Comparison of ENCODE assay signal across 8 cellular contexts in the genomic region with DNA sequence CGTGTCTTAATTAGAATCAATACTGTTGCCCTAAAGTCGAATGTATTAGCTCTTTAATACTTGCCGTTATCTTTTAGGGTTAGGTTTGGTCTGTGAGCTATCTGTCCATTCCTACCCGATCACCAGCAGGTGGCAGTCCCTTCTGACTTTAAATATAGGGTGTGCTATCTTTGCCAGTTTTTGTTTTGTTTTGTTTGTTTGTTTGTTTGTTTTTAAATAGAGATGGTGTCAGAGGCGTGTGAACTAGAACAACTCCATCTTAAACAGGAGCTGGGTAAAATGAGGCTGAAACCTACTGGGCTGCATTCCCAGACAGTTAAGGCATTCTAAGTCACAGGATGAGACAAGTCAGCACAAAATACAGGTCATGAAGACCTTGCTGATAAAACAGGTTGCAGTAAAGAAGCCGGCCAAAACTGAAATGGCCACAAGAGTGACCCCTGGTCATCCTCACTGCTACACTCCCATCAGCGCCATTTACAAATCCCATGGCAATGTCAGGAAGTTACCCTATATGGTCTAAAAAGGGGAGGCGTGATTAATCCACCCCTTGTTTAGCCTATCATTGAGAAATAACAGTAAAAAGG. TPM values are rescaled to one million over a fixed set of nuclear protein-coding genes. Genes with fewer than 3 reads are reported as not detected.
DNase-seq lines count a peak whose midpoint lies in the region; ATAC-seq, FAIRE-seq and TF ChIP-seq lines count a peak whose summit lies in the region.

No MANE protein-coding gene starts in this region.

- H3K27ac ChIP-seq in mammary epithelial cell (ENCODE audit: insufficient read depth, low read depth, low read length), result peak overlapping the region; percentile 31
- H3K27ac ChIP-seq in smooth muscle cell (ENCODE audit: low read depth), result peak overlapping the region; percentile 98

- H3K9ac ChIP-seq in Loucy (ENCODE audit: low read depth, low read length, poor library complexity, severe bottlenecking) (peak overlapping the region; percentile 96), mammary epithelial cell (ENCODE audit: insufficient read depth, low read length) (peak overlapping the region; percentile 76), smooth muscle cell (ENCODE audit: low read depth) (peak overlapping the region; percentile 97)

- peaks cover 3% of the 10 kb centered on the region for H3K36me3 ChIP-seq in Loucy (ENCODE audit: insufficient read depth, low read length)
- H3K36me3 ChIP-seq in mammary epithelial cell (ENCODE audit: insufficient read depth, low read length), result no peaks in the 10 kb centered on the region
- H3K36me3 ChIP-seq in smooth muscle cell (ENCODE audit: low read depth), result peaks cover 5% of the 10 kb centered on the region

- peak; percentile 76 for FAIRE-seq in GM12892 (lab: Jason Lieb, UNC)

- peak; percentile 74 for DNase-seq in ACHN
- DNase-seq in GM12892 (ENCODE audit: insufficient read length), result peak; percentile 35
- DNase-seq in mammary epithelial cell, result peak; percentile 51
- peak; percentile 76 for DNase-seq in inferior parietal cortex (ENCODE audit: extremely low spot score)
- DNase-seq in smooth muscle cell (lab: John Stamatoyannopoulos, UW; ENCODE audit: unreplicated experiment), result no peak

- H3K27me3 ChIP-seq in Loucy (ENCODE audit: insufficient read depth, low read length, poor library complexity, severe bottlenecking), result no peaks in the 10 kb centered on the region
- H3K27me3 ChIP-seq in mammary epithelial cell (ENCODE audit: insufficient read depth, low read length), result no peaks in the 10 kb centered on the region
- H3K27me3 ChIP-seq in smooth muscle cell (ENCODE audit: low read depth), result no peaks in the 10 kb centered on the region

- BruUV-seq in mammary epithelial cell (replicated peaks; lab: Mats Ljungman, UMichigan), result no TSS peak

- in situ Hi-C loops in ACHN (cut with HindIII; ENCODE audit: low pct_ligation_motif_present, low pct_unique_long_range_greater_than_20kb, low sequenced_read_pairs) (no loop called here), mammary epithelial cell (cut with MboI; ENCODE audit: low sequenced_read_pairs in 2 of 2) (no loop called here)

- H2AFZ ChIP-seq in Loucy (ENCODE audit: low read length), result no peak overlapping the region
- peak overlapping the region; percentile 93 for H2AFZ ChIP-seq in mammary epithelial cell (ENCODE audit: low read depth, low read length)
- H2AFZ ChIP-seq in smooth muscle cell (ENCODE audit: low read depth), result no peak overlapping the region

- peaks cover 29% of the 10 kb centered on the region for H3K4me1 Mint-ChIP-seq in T-helper 1 cell treated with Interleukin-12 subunit alpha and Interleukin-12 subunit beta and Interleukin-4 antibody, amounts not matched to agents 30 μg/mL and 1 μg/mL, for 36 hours (ENCODE audit: low read depth)

- WGBS in mammary epithelial cell (ENCODE audit: low coverage, missing lambda C conversion rate), result 11% methylated on average over 8 of the region's 8 CpGs
- 24% methylated on average over 8 of the region's 8 CpGs for WGBS in smooth muscle cell (ENCODE audit: low lambda C conversion rate)

- CTCF ChIA-PET in mammary epithelial cell (lab: Charles Lee; ENCODE audit: low non-redundant PET), result interaction anchor here (0.5 to 1.2 kb wide), 7 partner anchors 21 to 263 kb away, joined by 3 to 16 read pairs (median 7); a partner anchor contains a TSS

- H3K36me3 Mint-ChIP-seq in T-helper 1 cell treated with Interleukin-12 subunit alpha and Interleukin-12 subunit beta and Interleukin-4 antibody, amounts not matched to agents 30 μg/mL and 1 μg/mL, for 36 hours (ENCODE audit: low read depth), result peaks cover 11% of the 10 kb centered on the region

- TF ChIP-seq CTCF in Loucy (conservative IDR thresholded peaks at IDR 0.05; ENCODE audit: low read length), result peak; percentile 75
- peak; percentile 65 to 72 for TF ChIP-seq CTCF in mammary epithelial cell (conservative IDR thresholded peaks at IDR 0.05 in 1 of 2, IDR thresholded peaks at IDR 0.05 in 1 of 2; ENCODE audit: extremely low read depth in 1 of 2, insufficient read depth in 1 of 2, low read depth in 1 of 2, low read length in 2 of 2)
- peak; percentile 57 for TF ChIP-seq CTCF in smooth muscle cell (IDR thresholded peaks at IDR 0.05; ENCODE audit: borderline replicate concordance, insufficient read depth, poor library complexity, severe bottlenecking)

- no peaks in the 10 kb centered on the region for H3K27me3 Mint-ChIP-seq in T-helper 1 cell treated with Interleukin-12 subunit alpha and Interleukin-12 subunit beta and Interleukin-4 antibody, amounts not matched to agents 30 μg/mL and 1 μg/mL, for 36 hours (ENCODE audit: low read depth)

- intact Hi-C loops in mammary epithelial cell (cut with micrococcal nuclease), result loop anchor here (1.0 to 10.0 kb wide), 6 partner anchors 21 to 579 kb away; partner anchors contain the start of gene CELA1

- peak overlapping the region; percentile 87 for H3K4me2 ChIP-seq in Loucy (ENCODE audit: low read depth, low read length, poor library complexity, severe bottlenecking)
- H3K4me2 ChIP-seq in mammary epithelial cell (ENCODE audit: insufficient read depth, low read depth, low read length), result peak overlapping the region; percentile 88
- peak overlapping the region; percentile 88 for H3K4me2 ChIP-seq in smooth muscle cell

- dilution Hi-C loops in mammary epithelial cell (cut with HindIII; ENCODE audit: low sequenced_read_pairs), result no loop called here

- no peaks in the 10 kb centered on the region for H3K9me3 Mint-ChIP-seq in T-helper 1 cell treated with Interleukin-12 subunit alpha and Interleukin-12 subunit beta and Interleukin-4 antibody, amounts not matched to agents 30 μg/mL and 1 μg/mL, for 36 hours

- H3F3A ChIP-seq in Loucy (ENCODE audit: low read depth) (no peaks in the 10 kb centered on the region), smooth muscle cell (ENCODE audit: low read depth) (no peaks in the 10 kb centered on the region)

- peaks cover 42% of the 10 kb centered on the region for H3K4me1 ChIP-seq in Loucy (ENCODE audit: insufficient read depth, low read length, poor library complexity, severe bottlenecking)
- peaks cover 6% of the 10 kb centered on the region for H3K4me1 ChIP-seq in mammary epithelial cell (ENCODE audit: insufficient read depth, low read length)
- H3K4me1 ChIP-seq in smooth muscle cell (ENCODE audit: low read depth), result peaks cover 7% of the 10 kb centered on the region

- no peaks in the 10 kb centered on the region for H3K9me3 ChIP-seq in Loucy (ENCODE audit: insufficient read depth, low read depth, low read length)
- no peaks in the 10 kb centered on the region for H3K9me3 ChIP-seq in mammary epithelial cell (replicated peaks; ENCODE audit: insufficient read depth, low read length)
- no peaks in the 10 kb centered on the region for H3K9me3 ChIP-seq in smooth muscle cell (replicated peaks; ENCODE audit: low read depth)

- ATAC-seq in GM21619 (IDR thresholded peaks at IDR 0.05; ENCODE audit: unreplicated experiment), result no peak

- H3K4me3 ChIP-seq in Loucy (ENCODE audit: low read length, poor library complexity, severe bottlenecking) (peak overlapping the region; percentile 82), mammary epithelial cell (replicated peaks in 1 of 3; ENCODE audit: insufficient read depth in 1 of 3, low read depth in 2 of 3, low read length in 3 of 3) (peak overlapping the region; percentile 82 to 90 (median 83)), smooth muscle cell (peak overlapping the region; percentile 85)

- H3K9me2 ChIP-seq in Loucy (replicated peaks; ENCODE audit: low read depth, low read length), result no peaks in the 10 kb centered on the region

- H3K27ac Mint-ChIP-seq in T-helper 1 cell treated with Interleukin-12 subunit alpha and Interleukin-12 subunit beta and Interleukin-4 antibody, amounts not matched to agents 30 μg/mL and 1 μg/mL, for 36 hours, result peak overlapping the region; percentile 98

- TF ChIP-seq POLR2A in GM12892 (IDR thresholded peaks at IDR 0.05; ENCODE audit: low read depth, low read length), result no peak

- H3K4me3 Mint-ChIP-seq in T-helper 1 cell treated with Interleukin-12 subunit alpha and Interleukin-12 subunit beta and Interleukin-4 antibody, amounts not matched to agents 30 μg/mL and 1 μg/mL, for 36 hours, result peak overlapping the region; percentile 86

- H4K20me1 ChIP-seq in Loucy (ENCODE audit: insufficient read depth, low read length, poor library complexity, severe bottlenecking) (peaks cover 27% of the 10 kb centered on the region), mammary epithelial cell (ENCODE audit: insufficient read depth, low read length) (no peaks in the 10 kb centered on the region), smooth muscle cell (ENCODE audit: low read depth) (peaks cover 44% of the 10 kb centered on the region)

- peaks cover 78% of the 10 kb centered on the region for H3K79me2 ChIP-seq in Loucy (ENCODE audit: insufficient read depth, low read length)
- peaks cover 58% of the 10 kb centered on the region for H3K79me2 ChIP-seq in mammary epithelial cell (ENCODE audit: insufficient read depth, low read length)
- peaks cover 61% of the 10 kb centered on the region for H3K79me2 ChIP-seq in smooth muscle cell (ENCODE audit: low read depth)

RNA-seq across cellular contexts. Expression of gene ATF1, which starts 1.5 kb away (rescaled TPM):
- 34.3 TPM for polyA plus RNA-seq in GM12892 (2012; ENCODE audit: missing spikeins)
- total RNA-seq in mammary epithelial cell (10 to 100 TPM; 20.3 to 33.8 TPM), smooth muscle cell (28.4 and 29.3 TPM in 2 replicates)
- polyA plus RNA-seq in mammary epithelial cell (29.7 TPM), smooth muscle cell (19.5 and 20.7 TPM in 2 replicates)
- polyA minus RNA-seq in mammary epithelial cell, result 41.6 TPM
